ENCODE assay signal across 14 cellular contexts in genomic region chr18:59898093-59898492, GRCh38. TPM values are rescaled to one million over a fixed set of nuclear protein-coding genes. Genes with fewer than 3 reads are reported as not detected.
DNase-seq lines count a peak whose midpoint lies in the region; ATAC-seq, FAIRE-seq and TF ChIP-seq lines count a peak whose summit lies in the region.
"Had no signal": no experiment of that assay in that cellular context is flagged by ENCODE, and none has a peak within 500 bp of the region (broad histone marks: within the 10 kb centered on the region; RNA-seq: fewer than 3 reads in every experiment).

No MANE protein-coding gene starts in this region.

- no peaks in the 10 kb centered on the region for H3K27me3 Mint-ChIP-seq in T-helper 2 cell treated with Interferon-gamma antibody and Interleukin-4, amounts not matched to agents 5 μg/mL and 100 μg/mL, for 36 hours (ENCODE audit: low read depth)
- H3K27me3 Mint-ChIP-seq in neural crest cell (ENCODE audit: low read depth) (peaks cover 91% of the 10 kb centered on the region), CD14-positive monocyte (ENCODE audit: low read depth in 3 of 3) (peaks cover 0 to 7% (median 4%) of the 10 kb centered on the region in 3 donors)

- ATAC-seq in K562 (no peak), GM21367 (IDR thresholded peaks at IDR 0.05; ENCODE audit: unreplicated experiment) (no peak)
- ATAC-seq: mucosa of descending colon had no signal

- H3K4me1 ChIP-seq in HUES64 (ENCODE audit: insufficient read depth, low read length) (peaks cover 37% of the 10 kb centered on the region), K562 (replicated peaks in 1 of 2; ENCODE audit: control insufficient read depth in 2 of 2, insufficient read depth in 2 of 2, low read length in 2 of 2) (peaks cover 7 to 14% of the 10 kb centered on the region in 2 experiments; a peak in 4 of 5 replicates)

- H3K79me2 ChIP-seq in K562 (ENCODE audit: control insufficient read depth, insufficient read depth, low read length), result peaks cover 33% of the 10 kb centered on the region

- no peaks in the 10 kb centered on the region for H3K9me1 ChIP-seq in K562 (ENCODE audit: control insufficient read depth, insufficient read depth, low read length)

- H3K9me3 ChIP-seq in HUES64 (ENCODE audit: insufficient read depth, low read depth, low read length) (no peaks in the 10 kb centered on the region), K562 (replicated peaks; ENCODE audit: control insufficient read depth, insufficient read depth, low read depth, low read length) (no peaks in the 10 kb centered on the region)
- H3K9me3 ChIP-seq: adrenal gland, mucosa of descending colon had no signal

- H3K9ac ChIP-seq in HUES64 (ENCODE audit: low read depth, low read length) (no peak overlapping the region), K562 (ENCODE audit: insufficient read depth in 1 of 2, low read depth in 2 of 2, low read length in 2 of 2) (no peak overlapping the region)

- no peak overlapping the region for H3K27ac Mint-ChIP-seq in T-helper 2 cell treated with Interferon-gamma antibody and Interleukin-4, amounts not matched to agents 5 μg/mL and 100 μg/mL, for 36 hours
- H3K27ac Mint-ChIP-seq in neural crest cell (ENCODE audit: unreplicated experiment) (no peak overlapping the region), CD14-positive monocyte (no peak overlapping the region)

- no peak for TF ChIP-seq EP300 in K562 (IDR thresholded peaks at IDR 0.05; ENCODE audit: low read length)

- POLR2A ChIA-PET in K562 (lab: Yijun Ruan, JAX), result interaction anchor here (3.1 kb wide), 1 partner anchor 21 kb away, joined by 15 read pairs; no protein-coding TSS in a partner anchor

- TF ChIP-seq POLR2A in K562 (conservative IDR thresholded peaks at IDR 0.05), result no peak

- DNase-seq in T-helper 2 cell treated with Interferon-gamma antibody and Interleukin-4, amounts not matched to agents 5 μg/mL and 100 μg/mL, for 36 hours (ENCODE audit: low spot score), result no peak
- no peak for DNase-seq in T-helper 2 cell
- DNase-seq in K562 (ENCODE audit: extremely low read depth in 1 of 4, low spot score in 3 of 4), result no peak
- no peak for DNase-seq in neural crest cell (ENCODE audit: low read depth, low spot score)
- DNase-seq in putamen (ENCODE audit: low spot score), result no peak
- DNase-seq in CD14-positive monocyte (ENCODE audit: low spot score), result no peak
- DNase-seq: ACHN; adrenal gland; NCI-H446; stimulated activated CD4-positive, alpha-beta T cell treated with anti-CD3 and anti-CD28 coated beads, Interleukin-2, amount 100 ng/mL, for 24 hours had no signal

- TF ChIP-seq CTCF in K562 (IDR thresholded peaks at IDR 0.05 in 2 of 3, conservative IDR thresholded peaks at IDR 0.05 in 1 of 3; ENCODE audit: insufficient read depth in 2 of 3, low read depth in 1 of 3, low read length in 3 of 3) (no peak), neural crest cell (conservative IDR thresholded peaks at IDR 0.05) (no peak), CD14-positive monocyte (IDR thresholded peaks at IDR 0.05) (no peak)

- in situ Hi-C loops in K562 (cut with MboI), result no loop called here

- H3K4me1 Mint-ChIP-seq in T-helper 2 cell treated with Interferon-gamma antibody and Interleukin-4, amounts not matched to agents 5 μg/mL and 100 μg/mL, for 36 hours (ENCODE audit: low read depth), result peaks cover 38% of the 10 kb centered on the region
- H3K4me1 Mint-ChIP-seq in neural crest cell, result peaks cover 31% of the 10 kb centered on the region
- H3K4me1 Mint-ChIP-seq in CD14-positive monocyte, result peaks cover 39% of the 10 kb centered on the region

- CTCF ChIA-PET in K562 (lab: Yijun Ruan, JAX; ENCODE audit: low intra/inter-chr PET ratio), result no interaction called here

- H2AFZ ChIP-seq in K562 (ENCODE audit: low read depth, low read length), result no peak overlapping the region

- BruUV-seq in K562 (replicated peaks; lab: Mats Ljungman, UMichigan), result no TSS peak

- 5% methylated on average over 4 of the region's 4 CpGs for WGBS in HUES64
- 35% methylated on average over 3 of the region's 4 CpGs for WGBS in K562 (ENCODE audit: insufficient coverage, low coverage, missing lambda C conversion rate)

- H3K36me3 ChIP-seq in HUES64 (ENCODE audit: insufficient read depth, low read length), result peaks cover 14% of the 10 kb centered on the region
- H3K36me3 ChIP-seq in K562 (ENCODE audit: control insufficient read depth, insufficient read depth, low read length), result peaks cover 12% of the 10 kb centered on the region
- H3K36me3 ChIP-seq: adrenal gland had no signal

- H3K27ac ChIP-seq in HUES64 (ENCODE audit: low read depth, low read length) (peak overlapping the region; percentile 91; the same call in 1 of the 2 replicates), K562 (ENCODE audit: extremely low read depth, low read depth, low read length) (no peak overlapping the region)
- H3K27ac ChIP-seq: adrenal gland had no signal

- 0 out of 2 replicates have a peak, but pooled peaks cover 6% of the 10 kb centered on the region for H4K20me1 ChIP-seq in K562 (replicated peaks; ENCODE audit: control insufficient read depth, insufficient read depth, low read length)

- H3K36me3 Mint-ChIP-seq in T-helper 2 cell treated with Interferon-gamma antibody and Interleukin-4, amounts not matched to agents 5 μg/mL and 100 μg/mL, for 36 hours (ENCODE audit: low read depth), result peaks cover 25% of the 10 kb centered on the region
- peaks cover 9% of the 10 kb centered on the region for H3K36me3 Mint-ChIP-seq in neural crest cell (ENCODE audit: low read depth)
- H3K36me3 Mint-ChIP-seq in CD14-positive monocyte, result peaks cover 8 to 11% of the 10 kb centered on the region in 2 donors

- TF ChIP-seq RAD21 in K562 (CRISPR knock-in tag; conservative IDR thresholded peaks at IDR 0.05 in 1 of 2, IDR thresholded peaks at IDR 0.05 in 1 of 2), result no peak

- intact Hi-C loops in K562 (cut with micrococcal nuclease) (loop anchor here (2.0 kb wide), 1 partner anchor 61 kb away; no protein-coding TSS in a partner anchor), CD14-positive monocyte (cut with micrococcal nuclease) (loop anchor here (2.0 to 10.0 kb wide), 2 partner anchors 15 to 47 kb away; no protein-coding TSS in a partner anchor)

- no peaks in the 10 kb centered on the region for H3K9me3 Mint-ChIP-seq in T-helper 2 cell treated with Interferon-gamma antibody and Interleukin-4, amounts not matched to agents 5 μg/mL and 100 μg/mL, for 36 hours
- H3K9me3 Mint-ChIP-seq in neural crest cell, result no peaks in the 10 kb centered on the region
- H3K9me3 Mint-ChIP-seq in CD14-positive monocyte, result no peaks in the 10 kb centered on the region

- peaks cover 38% of the 10 kb centered on the region; the same call in 1 of the 2 replicates for H3K27me3 ChIP-seq in HUES64 (ENCODE audit: insufficient read depth, low read length)
- no peaks in the 10 kb centered on the region for H3K27me3 ChIP-seq in K562 (ENCODE audit: control insufficient read depth in 2 of 2, insufficient read depth in 2 of 2, low read length in 2 of 2)

- H3K4me3 Mint-ChIP-seq in T-helper 2 cell treated with Interferon-gamma antibody and Interleukin-4, amounts not matched to agents 5 μg/mL and 100 μg/mL, for 36 hours, result peak overlapping the region; percentile 97
- peak overlapping the region; percentile 86 for H3K4me3 Mint-ChIP-seq in neural crest cell
- H3K4me3 Mint-ChIP-seq in CD14-positive monocyte, result peak overlapping the region in 1 of 2 donors; percentile 95

- FAIRE-seq in K562 (lab: Jason Lieb, UNC), result no peak
- FAIRE-seq: colon had no signal

- no peak overlapping the region for H3K4me2 ChIP-seq in K562 (ENCODE audit: insufficient read depth, low read length)

- peak overlapping the region; percentile 89 for H3K4me3 ChIP-seq in HUES64 (ENCODE audit: low read length)
- no peak overlapping the region for H3K4me3 ChIP-seq in K562
- H3K4me3 ChIP-seq: mucosa of descending colon had no signal

TF ChIP-seq in K562, 482 proteins besides CTCF, POLR2A, EP300 and RAD21:
- TF ChIP-seq MEIS2 (IDR thresholded peaks at IDR 0.05; ENCODE audit: partially characterized antibody), result peak; percentile 16
- no peak for TF ChIP-seq CREB5 (CRISPR knock-in tag; IDR thresholded peaks at IDR 0.05)
- no peak for TF ChIP-seq NEUROD1 (IDR thresholded peaks at IDR 0.05; ENCODE audit: borderline replicate concordance, low read depth, low read length, partially characterized antibody)

RNA-seq across cellular contexts. Expression of gene PMAIP1, which starts 1.7 kb away (rescaled TPM):
- 63.6 TPM for polyA plus RNA-seq in HUES64 (2013, experiment 1 of 2)
- 70.6 TPM for polyA plus RNA-seq in HUES64 (2013, experiment 2 of 2)
- 4.4 and 9.5 TPM in 2 replicates for total RNA-seq in K562 (2011; cell fraction: chromatin; rRNA removed; ENCODE audit: low replicate concordance)
- total RNA-seq in K562 (2011; cell fraction: nucleolus; rRNA removed), result 6.2 and 8.5 TPM in 2 replicates
- 5.6 and 6.1 TPM in 2 replicates for total RNA-seq in K562 (2011; cell fraction: nucleoplasm; rRNA removed)
- total RNA-seq in K562 (2014; rRNA removed) (14.0 and 16.5 TPM in 2 replicates), K562 (2014; rRNA removed; fragmentation: Illumina TruSeq; extraction: Trizol) (16.4 and 19.7 TPM in 2 replicates), K562 (2015; rRNA removed; fragmentation: Illumina TruSeq; extraction: Trizol) (8.0 and 8.1 TPM in 2 replicates), K562 (2021) (17.3 and 17.6 TPM in 2 replicates), neural crest cell (4.2 and 4.6 TPM in 2 replicates)
- polyA plus RNA-seq in K562 (2011; rRNA removed) (14.9 and 15.2 TPM in 2 replicates), K562 (2014; fragmentation: Illumina TruSeq; extraction: Trizol) (14.0 and 15.4 TPM in 2 replicates), K562 (2014; fragmentation: Nextera tagmentation; extraction: Ambion mirVana) (10 to 100 TPM; 10.0 to 14.9 TPM), K562 (2014; rRNA removed) (21.6 and 22.9 TPM in 2 replicates), CD14-positive monocyte (10 to 100 TPM; 55.7 to 56.6 TPM)
- polyA plus RNA-seq in K562 (2011; cell fraction: cytosol; rRNA removed), result 9.2 and 10.1 TPM in 2 replicates
- 4.7 and 6.4 TPM in 2 replicates for polyA plus RNA-seq in K562 (2011; cell fraction: nucleus; rRNA removed)
- 9.7 and 20.8 TPM in 2 replicates for polyA plus RNA-seq in K562 (2012)
- 7.0 and 9.9 TPM in 2 replicates for polyA minus RNA-seq in K562 (2011; rRNA and poly(A)+ RNA removed)
- polyA minus RNA-seq in K562 (2011; cell fraction: cytosol; rRNA and poly(A)+ RNA removed), result 6.8 and 8.2 TPM in 2 replicates
- 6.9 and 18.1 TPM in 2 replicates for polyA minus RNA-seq in K562 (2011; cell fraction: nucleus; rRNA and poly(A)+ RNA removed)
